In the genomic region with DNA sequence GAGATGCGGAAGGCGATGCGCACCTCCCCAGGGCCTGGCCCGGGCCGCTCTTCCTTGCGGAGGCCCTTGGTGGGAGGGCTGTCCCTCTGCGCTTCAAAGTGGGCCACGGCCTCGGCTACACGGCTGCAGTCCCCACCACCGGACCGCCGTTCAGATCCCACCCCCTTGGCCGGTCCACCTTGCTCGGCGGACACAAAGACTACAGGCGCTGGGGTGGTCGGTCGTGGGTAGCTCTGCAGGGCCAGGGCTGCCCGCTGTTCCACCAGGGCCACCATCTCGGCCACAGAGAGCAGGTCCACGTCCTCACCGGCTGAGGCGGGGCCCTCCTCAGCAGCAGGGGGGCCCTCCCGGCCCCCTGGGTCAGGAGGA, we compare ENCODE assay signal across 22 cellular contexts. TPM values are rescaled to one million over a fixed set of nuclear protein-coding genes. Genes with fewer than 3 reads are reported as not detected.
"Had no signal": no experiment of that assay in that cellular context is flagged by ENCODE, and none has a peak within 500 bp of the region (broad histone marks: within the 10 kb centered on the region; RNA-seq: fewer than 3 reads in every experiment).

No MANE protein-coding gene starts in this region.

- ATAC-seq: activated CD4-positive, CD25-positive, alpha-beta regulatory T cell treated with anti-CD3 and anti-CD28 coated beads, Interleukin-2, amount 50 U/mL, for 24 hours; activated CD8-positive, alpha-beta T cell treated with anti-CD3 and anti-CD28 coated beads, Interleukin-2, amount 10 ng/mL, durations not matched to agents 7 days and 5 days had no signal

- H3K27ac Mint-ChIP-seq: activated CD8-positive, alpha-beta T cell treated with anti-CD3 and anti-CD28 coated beads, Interleukin-2, amount 10 ng/mL, durations not matched to agents 7 days and 5 days; activated naive CD4-positive, alpha-beta T cell treated with anti-CD3 and anti-CD28 coated beads, Interleukin-2, amount 50 U/mL, for 24 hours; brain; T-helper 1 cell treated with Interleukin-12 subunit alpha and Interleukin-12 subunit beta and Interleukin-4 antibody, amounts not matched to agents 30 μg/mL and 1 μg/mL, for 36 hours had no signal

- DNase-seq: activated CD4-positive, alpha-beta T cell treated with anti-CD3 and anti-CD28 coated beads for 4 hours; activated CD4-positive, alpha-beta T cell treated with anti-CD3 and anti-CD28 coated beads, Interleukin-2, amount 50 U/mL, for 4 hours; activated CD8-positive, alpha-beta memory T cell treated with anti-CD3 and anti-CD28 coated beads, Interleukin-2, amount 50 U/mL, for 48 hours; activated CD8-positive, alpha-beta T cell treated with anti-CD3 and anti-CD28 coated beads, Interleukin-2, amount 10 ng/mL, durations not matched to agents 7 days and 5 days; activated T-cell treated with anti-CD3 and anti-CD28 coated beads, Interleukin-2, amount 50 U/mL, for 1 hour; amygdala; cerebellar nuclear complex; Karpas-422; MM.1S; NCI-H1105; NCI-H1436; NCI-H1694 treated with DMSO at 0.1 percent for 48 hours; NCI-H2081; NCI-H510A treated with DMSO at 0.1 percent for 48 hours; NCI-H69; Peyer's patch; SHP77 treated with DMSO at 0.1 percent for 48 hours had no signal

- H3K4me3 Mint-ChIP-seq: activated CD8-positive, alpha-beta T cell treated with anti-CD3 and anti-CD28 coated beads, Interleukin-2, amount 10 ng/mL, durations not matched to agents 7 days and 5 days; activated naive CD4-positive, alpha-beta T cell treated with anti-CD3 and anti-CD28 coated beads, Interleukin-2, amount 50 U/mL, for 24 hours; brain; T-helper 1 cell treated with Interleukin-12 subunit alpha and Interleukin-12 subunit beta and Interleukin-4 antibody, amounts not matched to agents 30 μg/mL and 1 μg/mL, for 36 hours had no signal

- H3K27me3 ChIP-seq: Peyer's patch had no signal

- H3K27me3 Mint-ChIP-seq: activated naive CD4-positive, alpha-beta T cell treated with anti-CD3 and anti-CD28 coated beads, Interleukin-2, amount 50 U/mL, for 24 hours; brain had no signal

- H3K9me3 ChIP-seq: Peyer's patch had no signal

- H3K27ac ChIP-seq: Peyer's patch had no signal

- H3K4me3 ChIP-seq: Peyer's patch had no signal

- H3K9me3 Mint-ChIP-seq: activated naive CD4-positive, alpha-beta T cell treated with anti-CD3 and anti-CD28 coated beads, Interleukin-2, amount 50 U/mL, for 24 hours; brain; T-helper 1 cell treated with Interleukin-12 subunit alpha and Interleukin-12 subunit beta and Interleukin-4 antibody, amounts not matched to agents 30 μg/mL and 1 μg/mL, for 36 hours had no signal

RNA-seq across cellular contexts. Expression of a gene that starts 20.6 kb away (rescaled TPM):
- total RNA-seq: activated CD8-positive, alpha-beta T cell treated with anti-CD3 and anti-CD28 coated beads, Interleukin-2, amount 10 ng/mL, durations not matched to agents 7 days and 5 days; astrocyte; Peyer's patch had no signal
